ENCODE assay signal across 18 cellular contexts in the genomic region with DNA sequence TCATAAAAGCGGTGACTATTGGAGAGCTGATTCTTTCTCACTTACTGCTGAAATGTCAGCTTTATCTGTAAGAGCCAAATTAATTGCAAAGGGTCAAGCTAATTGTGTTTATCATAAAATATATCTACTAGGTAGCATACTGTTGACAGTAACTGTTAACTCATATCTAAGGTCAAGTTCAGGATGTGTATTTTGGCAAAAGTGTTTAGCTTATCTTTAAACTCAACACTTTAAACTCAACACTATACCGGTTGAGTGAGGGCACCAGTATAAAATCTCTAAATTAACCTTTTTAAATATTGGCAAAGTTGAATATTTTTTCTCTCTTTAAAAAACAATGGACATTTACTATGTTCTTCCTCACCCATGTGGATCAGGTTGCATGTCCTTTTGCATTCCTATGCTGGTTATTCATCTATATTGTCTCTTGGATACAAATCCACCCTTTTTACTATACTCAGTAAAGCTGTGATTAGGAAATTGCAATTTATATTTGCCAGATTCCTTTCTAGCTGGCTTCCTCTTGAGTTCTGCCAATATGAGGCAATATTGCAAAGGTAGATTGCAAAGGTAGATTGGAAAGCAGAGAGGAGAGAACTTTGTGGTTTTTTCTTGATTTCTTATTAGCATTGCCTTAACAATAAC.
A peak's percentile ranks its signal among the peaks of the same experiment; 100 is the strongest.
DNase-seq lines count a peak whose midpoint lies in the region; ATAC-seq and TF ChIP-seq lines count a peak whose summit lies in the region.
"Had no signal": no experiment of that assay in that cellular context is flagged by ENCODE, and none has a peak within 500 bp of the region (broad histone marks: within the 10 kb centered on the region; RNA-seq: fewer than 3 reads in every experiment).

No MANE protein-coding gene starts in this region.

- H3K27me3 Mint-ChIP-seq in osteocyte (ENCODE audit: unreplicated experiment), result no peaks in the 10 kb centered on the region
- H3K27me3 Mint-ChIP-seq in effector memory CD8-positive, alpha-beta T cell, result no peaks in the 10 kb centered on the region
- H3K27me3 Mint-ChIP-seq: activated CD4-positive, alpha-beta memory T cell treated with anti-CD3 and anti-CD28 coated beads, Interleukin-2, amount 10 ng/mL, durations not matched to agents 7 days and 5 days; T-cell had no signal

- no peak overlapping the region for H3K4me3 Mint-ChIP-seq in osteocyte (ENCODE audit: unreplicated experiment)
- no peak overlapping the region for H3K4me3 Mint-ChIP-seq in effector memory CD8-positive, alpha-beta T cell
- H3K4me3 Mint-ChIP-seq: activated CD4-positive, alpha-beta memory T cell treated with anti-CD3 and anti-CD28 coated beads, Interleukin-2, amount 10 ng/mL, durations not matched to agents 7 days and 5 days; T-cell had no signal

- H3K9me3 Mint-ChIP-seq in osteocyte (ENCODE audit: unreplicated experiment), result peaks cover 11% of the 10 kb centered on the region
- peaks cover 5 to 7% of the 10 kb centered on the region in 2 donors for H3K9me3 Mint-ChIP-seq in effector memory CD8-positive, alpha-beta T cell

- peak; percentile 13 for DNase-seq in GM03348 (ENCODE audit: low spot score)
- peak; percentile 24 for DNase-seq in NCI-H226
- DNase-seq in dermis microvascular lymphatic vessel endothelial cell (ENCODE audit: low read depth in 2 of 2), result peak; percentile 73 to 85
- no peak for DNase-seq in osteocyte (ENCODE audit: extremely low spot score, unreplicated experiment)
- DNase-seq in anterior cingulate cortex (lab: John Stamatoyannopoulos, UW), result no peak
- no peak for DNase-seq in effector memory CD8-positive, alpha-beta T cell
- DNase-seq in Kasumi-1 (lab: John Stamatoyannopoulos, UW), result no peak
- DNase-seq: activated CD4-positive, alpha-beta memory T cell treated with anti-CD3 and anti-CD28 coated beads, Interleukin-2, amount 10 ng/mL, durations not matched to agents 7 days and 5 days; adrenal gland; colonic mucosa; GDM1; islet precursor cell; midbrain; NCI-H2107; right cardiac atrium; stimulated activated CD4-positive, alpha-beta T cell treated with anti-CD3 and anti-CD28 coated beads, Interleukin-1b, Interleukin-23, amount 100 ng/mL, for 48 hours; T-cell had no signal

- peaks cover 71% of the 10 kb centered on the region for H3K4me1 Mint-ChIP-seq in osteocyte (ENCODE audit: unreplicated experiment)
- H3K4me1 Mint-ChIP-seq in effector memory CD8-positive, alpha-beta T cell (ENCODE audit: low read depth in 2 of 2), result no peaks in the 10 kb centered on the region
- H3K4me1 Mint-ChIP-seq: activated CD4-positive, alpha-beta memory T cell treated with anti-CD3 and anti-CD28 coated beads, Interleukin-2, amount 10 ng/mL, durations not matched to agents 7 days and 5 days; T-cell had no signal

- H3K27ac Mint-ChIP-seq in osteocyte (ENCODE audit: unreplicated experiment), result peak overlapping the region; percentile 90
- H3K27ac Mint-ChIP-seq in effector memory CD8-positive, alpha-beta T cell, result no peak overlapping the region
- H3K27ac Mint-ChIP-seq: activated CD4-positive, alpha-beta memory T cell treated with anti-CD3 and anti-CD28 coated beads, Interleukin-2, amount 10 ng/mL, durations not matched to agents 7 days and 5 days; T-cell had no signal

- no peak for ATAC-seq in effector memory CD8-positive, alpha-beta T cell (replicated peaks)
- no peak for ATAC-seq in HG02870 (IDR thresholded peaks at IDR 0.05; ENCODE audit: unreplicated experiment)
- ATAC-seq: right cardiac atrium, T-cell had no signal

- H3K36me3 Mint-ChIP-seq in osteocyte (ENCODE audit: unreplicated experiment), result peaks cover 10% of the 10 kb centered on the region
- no peaks in the 10 kb centered on the region for H3K36me3 Mint-ChIP-seq in effector memory CD8-positive, alpha-beta T cell (ENCODE audit: insufficient read depth)
- H3K36me3 Mint-ChIP-seq: T-cell had no signal

- no peak for TF ChIP-seq CTCF in osteocyte (IDR thresholded peaks at IDR 0.05)

Comparison
In these comparisons a context has a peak if more than half of its experiments do, and no peak if none do; other contexts are left out.
1. DNase-seq: peak in GM03348 (single experiment), NCI-H226 (single experiment) and dermis microvascular lymphatic vessel endothelial cell (2 of 2); none in osteocyte (single experiment), anterior cingulate cortex (0 of 58), effector memory CD8-positive, alpha-beta T cell (0 of 3) and Kasumi-1 (0 of 2).